23 cellular contexts compared by ENCODE assay signal in genomic region chr6:101607286-101607685, GRCh38.
A peak's percentile ranks its signal among the peaks of the same experiment; 100 is the strongest.
DNase-seq lines count a peak whose midpoint lies in the region; ATAC-seq, FAIRE-seq and TF ChIP-seq lines count a peak whose summit lies in the region.
"Had no signal": no experiment of that assay in that cellular context is flagged by ENCODE, and none has a peak within 500 bp of the region (broad histone marks: within the 10 kb centered on the region; RNA-seq: fewer than 3 reads in every experiment).

No MANE protein-coding gene starts in this region.

- DNase-seq in HAP-1 (ENCODE audit: low spot score in 2 of 2) (peak; percentile 18 to 99), NCI-H774 (lab: John Stamatoyannopoulos, UW) (peak; percentile 49), kidney epithelial cell (ENCODE audit: low read depth) (peak; percentile 31), frontal cortex (ENCODE audit: low spot score in 2 of 2) (no peak), COR-L47 (lab: John Stamatoyannopoulos, UW) (no peak), aorta (no peak)
- DNase-seq: DMS 273 treated with DMSO at 0.1 percent for 48 hours, DMS79 treated with DMSO at 0.1 percent for 48 hours, H7, HFFc6, KBM-7, NCI-H1105, NCI-H146, NCI-H2081 treated with DMSO at 0.1 percent for 48 hours, NCI-H446 treated with DMSO at 0.1 percent for 48 hours, NCI-H82, Peyer's patch had no signal

- H3K9me3 ChIP-seq in HAP-1: no peaks in the 10 kb centered on the region
- no peaks in the 10 kb centered on the region for H3K9me3 ChIP-seq in neural cell (ENCODE audit: low read length)
- no peaks in the 10 kb centered on the region for H3K9me3 ChIP-seq in aorta (ENCODE audit: control insufficient read depth, low read length)
- H3K9me3 ChIP-seq: A549, Peyer's patch had no signal

- intact Hi-C loops in aorta (cut with DNase I): no loop called here

- peaks cover 33% of the 10 kb centered on the region for H3K4me1 ChIP-seq in HAP-1
- no peaks in the 10 kb centered on the region for H3K4me1 ChIP-seq in aorta (ENCODE audit: control insufficient read depth in 1 of 2, insufficient read depth in 2 of 2, low read length in 2 of 2)
- H3K4me1 ChIP-seq: A549, Peyer's patch had no signal

- no peaks in the 10 kb centered on the region for H3K9me2 ChIP-seq in neural cell (ENCODE audit: insufficient read depth, low read length)

- no peak overlapping the region for H3K4me3 ChIP-seq in HAP-1
- no peak overlapping the region for H3K4me3 ChIP-seq in kidney epithelial cell (ENCODE audit: low read depth, low read length)
- peak overlapping the region; percentile 1 for H3K4me3 ChIP-seq in neural cell (ENCODE audit: low read length)
- H3K4me3 ChIP-seq in aorta (ENCODE audit: low read length in 2 of 2): no peak overlapping the region
- H3K4me3 ChIP-seq: A549, Peyer's patch had no signal

- H3K27ac ChIP-seq in neural cell (ENCODE audit: low read length): no peak overlapping the region
- H3K27ac ChIP-seq in aorta (ENCODE audit: low read depth in 1 of 2, low read length in 2 of 2): no peak overlapping the region
- H3K27ac ChIP-seq: A549, HL-60, Peyer's patch had no signal

- H4K20me1 ChIP-seq in neural cell (ENCODE audit: insufficient read depth): no peaks in the 10 kb centered on the region

- no peak for FAIRE-seq in frontal cortex (lab: Jason Lieb, UNC)
- FAIRE-seq: A549, GM12891, HepG2 had no signal

- TF ChIP-seq CTCF in kidney epithelial cell (IDR thresholded peaks at IDR 0.05; ENCODE audit: insufficient read depth, low read length, poor library complexity, severe bottlenecking) (no peak), neural cell (IDR thresholded peaks at IDR 0.05; ENCODE audit: poor library complexity, severe bottlenecking) (no peak)

- TF ChIP-seq EP300 in neural cell (conservative IDR thresholded peaks at IDR 0.05; ENCODE audit: poor library complexity, severe bottlenecking): no peak

- H3K27me3 ChIP-seq in HAP-1 (ENCODE audit: low read depth) (no peaks in the 10 kb centered on the region), kidney epithelial cell (ENCODE audit: control insufficient read depth, insufficient read depth, low read length) (no peaks in the 10 kb centered on the region), neural cell (ENCODE audit: insufficient read depth, low read depth, low read length) (no peaks in the 10 kb centered on the region), aorta (ENCODE audit: control insufficient read depth in 1 of 2, insufficient read depth in 2 of 2, low read length in 1 of 2) (no peaks in the 10 kb centered on the region)
- H3K27me3 ChIP-seq: Peyer's patch had no signal

- no peaks in the 10 kb centered on the region for H3F3A ChIP-seq in neural cell (ENCODE audit: insufficient read depth, low read length, poor library complexity, severe bottlenecking)

- H3K4me2 ChIP-seq in neural cell (ENCODE audit: low read length): no peak overlapping the region
- H3K4me2 ChIP-seq: A549 had no signal

- H3K9ac ChIP-seq in neural cell (ENCODE audit: low read length): no peak overlapping the region

- no peak overlapping the region for H2AFZ ChIP-seq in neural cell (ENCODE audit: low read depth, low read length)

- 44 to 56% methylated on average over 1 of the region's 1 CpG for WGBS in aorta, 2 donors

- ATAC-seq in HG03378 (IDR thresholded peaks at IDR 0.05; ENCODE audit: unreplicated experiment): no peak
- ATAC-seq in aorta (ENCODE audit: low FRiP score): no peak
- ATAC-seq: A549, HepG2 had no signal

- H3K79me2 ChIP-seq in neural cell (replicated peaks; ENCODE audit: insufficient read depth, low read length): no peaks in the 10 kb centered on the region

- H3K36me3 ChIP-seq in HAP-1 (replicated peaks): no peaks in the 10 kb centered on the region
- no peaks in the 10 kb centered on the region for H3K36me3 ChIP-seq in kidney epithelial cell (ENCODE audit: control insufficient read depth, insufficient read depth, low read length)
- no peaks in the 10 kb centered on the region for H3K36me3 ChIP-seq in neural cell (ENCODE audit: insufficient read depth, low read length)
- no peaks in the 10 kb centered on the region for H3K36me3 ChIP-seq in aorta (ENCODE audit: control insufficient read depth in 1 of 2, insufficient read depth in 2 of 2, low read length in 1 of 2)
- H3K36me3 ChIP-seq: Peyer's patch had no signal

- in situ Hi-C loops in HAP-1 (cut with MboI; ENCODE audit: low sequenced_read_pairs): loop anchor here (25.0 kb wide), 1 partner anchor 170 kb away; no protein-coding TSS in a partner anchor

- no peak for TF ChIP-seq RAD21 in neural cell (conservative IDR thresholded peaks at IDR 0.05)

TF ChIP-seq in neural cell, 6 proteins besides CTCF, POLR2A, EP300 and RAD21:
- TF ChIP-seq TAF1 (IDR thresholded peaks at IDR 0.05; ENCODE audit: low read depth) (no peak), REST (IDR thresholded peaks at IDR 0.05; ENCODE audit: borderline replicate concordance) (no peak), SMC3 (conservative IDR thresholded peaks at IDR 0.05; ENCODE audit: poor library complexity) (no peak), MXI1 (conservative IDR thresholded peaks at IDR 0.05; ENCODE audit: poor library complexity, severe bottlenecking) (no peak), POLR2AphosphoS5 (IDR thresholded peaks at IDR 0.05) (no peak)

Comparison
In these comparisons a context has a peak if more than half of its experiments do, and no peak if none do; other contexts are left out.
1. DNase-seq: peak in HAP-1 (2 of 2), NCI-H774 (single experiment) and kidney epithelial cell (single experiment); none in frontal cortex (0 of 2), COR-L47 (single experiment) and aorta (0 of 2).